Comparison of ENCODE assay signal across 32 cellular contexts in the genomic region with DNA sequence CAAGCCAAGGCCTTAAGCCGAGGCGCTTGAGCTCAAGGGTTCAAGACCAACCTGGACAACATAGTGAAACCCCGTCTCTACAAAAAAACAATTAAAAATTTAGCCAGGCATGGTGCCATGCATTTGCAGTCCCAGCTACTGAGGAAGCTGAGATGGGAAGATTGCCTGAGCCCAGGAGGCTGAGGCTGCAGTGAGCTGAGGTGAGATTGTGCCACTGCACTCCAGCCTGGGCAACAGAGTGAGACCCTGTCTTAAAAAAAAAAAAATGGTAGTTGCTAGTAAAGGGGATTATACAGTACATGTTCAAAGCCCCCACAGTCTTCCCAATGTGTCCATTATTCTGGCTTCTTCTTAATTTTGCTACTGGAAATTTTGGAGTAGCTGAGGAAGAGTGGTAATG. TPM values are rescaled to one million over a fixed set of nuclear protein-coding genes. Genes with fewer than 3 reads are reported as not detected.
"Had no signal": no experiment of that assay in that cellular context is flagged by ENCODE, and none has a peak within 500 bp of the region (broad histone marks: within the 10 kb centered on the region; RNA-seq: fewer than 3 reads in every experiment).

No MANE protein-coding gene starts in this region.

- H3K27me3 ChIP-seq: MG63, SJCRH30 had no signal

- DNase-seq: Kasumi-1, KG1, MG63, NCI-H1048, NCI-H1105, NCI-H1417 treated with DMSO at 0.1 percent for 48 hours, NCI-H1436 treated with DMSO at 0.1 percent for 48 hours, NCI-H1694 treated with DMSO at 0.1 percent for 48 hours, NCI-H187 treated with DMSO at 0.1 percent for 48 hours, NCI-H2081, NCI-H2171 treated with DMSO at 0.1 percent for 48 hours, NCI-H2227 treated with DMSO at 0.1 percent for 48 hours, NCI-H345, NCI-H446, NCI-H524 treated with DMSO at 0.1 percent for 48 hours, NCI-H526 treated with DMSO at 0.1 percent for 48 hours, NCI-H774, PC-9, SHP77, SIG-M5, SJCRH30 had no signal

- H3K4me1 ChIP-seq: SJCRH30 had no signal

- H3K27ac ChIP-seq: PC-9, RWPE1, SJCRH30, SK-N-MC had no signal

- ATAC-seq: Panc1, Right ventricle myocardium inferior, SK-N-SH treated with all-trans-retinoic acid at 6 μM for 48 hours had no signal

- FAIRE-seq: RCC 7860 had no signal

- H3K4me3 ChIP-seq: MG63, PC-9, SJCRH30, SK-N-MC had no signal

- H3K9me3 ChIP-seq: SJCRH30 had no signal

RNA-seq across cellular contexts. Expression of a gene that starts 24.1 kb away (rescaled TPM):
- total RNA-seq: M059J, NCI-H460, OCI-LY7, PC-9, Right ventricle myocardium inferior, RPMI7951, SJCRH30, SK-MEL-5 had no signal

RNA-seq across cellular contexts. Expression of a gene that starts 49.4 kb away (rescaled TPM):
- total RNA-seq: NCI-H460, OCI-LY7, Right ventricle myocardium inferior, SK-MEL-5 had no signal
